Comparison of ENCODE assay signal across 1 cellular context in the genomic region with DNA sequence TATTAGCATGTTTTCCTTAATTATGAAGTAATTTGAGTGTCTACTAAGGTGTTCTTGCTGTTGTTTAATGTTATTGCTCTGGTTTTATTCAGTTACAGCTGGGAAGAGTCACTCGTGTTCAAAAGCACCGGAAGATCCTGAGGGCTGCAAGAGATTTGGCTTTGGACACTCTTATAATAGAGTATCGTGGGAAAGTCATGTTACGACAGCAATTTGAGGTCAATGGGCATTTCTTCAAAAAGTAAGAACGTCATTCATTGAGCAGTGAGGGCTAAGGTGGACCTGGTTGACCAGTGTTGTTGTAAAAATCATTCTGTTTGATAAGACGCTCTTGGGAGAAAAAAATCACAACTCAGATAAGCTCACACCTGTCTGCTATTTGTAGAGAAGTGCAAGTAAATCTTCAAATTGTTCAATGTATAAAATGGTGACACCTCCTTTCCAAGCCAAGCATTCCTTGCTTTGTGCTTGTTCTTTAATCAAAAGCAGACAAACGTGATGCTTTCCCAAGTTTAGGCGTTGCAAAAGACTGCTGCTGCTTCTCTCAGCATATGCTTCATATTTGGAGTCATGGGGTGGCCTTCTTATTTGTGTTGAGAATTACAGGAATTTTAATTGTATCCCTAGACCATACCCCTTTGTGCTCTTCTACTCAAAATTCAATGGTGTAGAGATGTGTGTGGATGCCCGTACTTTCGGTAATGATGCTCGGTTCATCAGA.
TF ChIP-seq lines count a peak whose summit lies in the region.

No MANE protein-coding gene starts in this region.

TF ChIP-seq in HepG2, 621 proteins besides CTCF, POLR2A, EP300 and RAD21 (continued from another document):
- TF ChIP-seq, protein P1, sequence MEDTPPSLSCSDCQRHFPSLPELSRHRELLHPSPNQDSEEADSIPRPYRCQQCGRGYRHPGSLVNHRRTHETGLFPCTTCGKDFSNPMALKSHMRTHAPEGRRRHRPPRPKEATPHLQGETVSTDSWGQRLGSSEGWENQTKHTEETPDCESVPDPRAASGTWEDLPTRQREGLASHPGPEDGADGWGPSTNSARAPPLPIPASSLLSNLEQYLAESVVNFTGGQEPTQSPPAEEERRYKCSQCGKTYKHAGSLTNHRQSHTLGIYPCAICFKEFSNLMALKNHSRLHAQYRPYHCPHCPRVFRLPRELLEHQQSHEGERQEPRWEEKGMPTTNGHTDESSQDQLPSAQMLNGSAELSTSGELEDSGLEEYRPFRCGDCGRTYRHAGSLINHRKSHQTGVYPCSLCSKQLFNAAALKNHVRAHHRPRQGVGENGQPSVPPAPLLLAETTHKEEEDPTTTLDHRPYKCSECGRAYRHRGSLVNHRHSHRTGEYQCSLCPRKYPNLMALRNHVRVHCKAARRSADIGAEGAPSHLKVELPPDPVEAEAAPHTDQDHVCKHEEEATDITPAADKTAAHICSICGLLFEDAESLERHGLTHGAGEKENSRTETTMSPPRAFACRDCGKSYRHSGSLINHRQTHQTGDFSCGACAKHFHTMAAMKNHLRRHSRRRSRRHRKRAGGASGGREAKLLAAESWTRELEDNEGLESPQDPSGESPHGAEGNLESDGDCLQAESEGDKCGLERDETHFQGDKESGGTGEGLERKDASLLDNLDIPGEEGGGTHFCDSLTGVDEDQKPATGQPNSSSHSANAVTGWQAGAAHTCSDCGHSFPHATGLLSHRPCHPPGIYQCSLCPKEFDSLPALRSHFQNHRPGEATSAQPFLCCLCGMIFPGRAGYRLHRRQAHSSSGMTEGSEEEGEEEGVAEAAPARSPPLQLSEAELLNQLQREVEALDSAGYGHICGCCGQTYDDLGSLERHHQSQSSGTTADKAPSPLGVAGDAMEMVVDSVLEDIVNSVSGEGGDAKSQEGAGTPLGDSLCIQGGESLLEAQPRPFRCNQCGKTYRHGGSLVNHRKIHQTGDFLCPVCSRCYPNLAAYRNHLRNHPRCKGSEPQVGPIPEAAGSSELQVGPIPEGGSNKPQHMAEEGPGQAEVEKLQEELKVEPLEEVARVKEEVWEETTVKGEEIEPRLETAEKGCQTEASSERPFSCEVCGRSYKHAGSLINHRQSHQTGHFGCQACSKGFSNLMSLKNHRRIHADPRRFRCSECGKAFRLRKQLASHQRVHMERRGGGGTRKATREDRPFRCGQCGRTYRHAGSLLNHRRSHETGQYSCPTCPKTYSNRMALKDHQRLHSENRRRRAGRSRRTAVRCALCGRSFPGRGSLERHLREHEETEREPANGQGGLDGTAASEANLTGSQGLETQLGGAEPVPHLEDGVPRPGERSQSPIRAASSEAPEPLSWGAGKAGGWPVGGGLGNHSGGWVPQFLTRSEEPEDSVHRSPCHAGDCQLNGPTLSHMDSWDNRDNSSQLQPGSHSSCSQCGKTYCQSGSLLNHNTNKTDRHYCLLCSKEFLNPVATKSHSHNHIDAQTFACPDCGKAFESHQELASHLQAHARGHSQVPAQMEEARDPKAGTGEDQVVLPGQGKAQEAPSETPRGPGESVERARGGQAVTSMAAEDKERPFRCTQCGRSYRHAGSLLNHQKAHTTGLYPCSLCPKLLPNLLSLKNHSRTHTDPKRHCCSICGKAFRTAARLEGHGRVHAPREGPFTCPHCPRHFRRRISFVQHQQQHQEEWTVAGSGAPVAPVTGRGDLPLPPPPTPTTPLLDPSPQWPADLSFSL (CRISPR knock-in tag; IDR thresholded peaks at IDR 0.05): no peak
